Comparison of ENCODE assay signal across 8 cellular contexts in genomic region chr7:101754432-101755159, GRCh38.
DNase-seq lines count a peak whose midpoint lies in the region; ATAC-seq and TF ChIP-seq lines count a peak whose summit lies in the region.

No MANE protein-coding gene starts in this region.

- peaks cover 3% of the 10 kb centered on the region for H3K27me3 Mint-ChIP-seq in activated T-helper 17 cell treated with anti-CD3 and anti-CD28 coated beads, Interleukin-2, amount 50 U/mL, for 72 hours

- H3K36me3 Mint-ChIP-seq in activated T-helper 17 cell treated with anti-CD3 and anti-CD28 coated beads, Interleukin-2, amount 50 U/mL, for 72 hours (ENCODE audit: low read depth) = no peaks in the 10 kb centered on the region

- H3K4me1 Mint-ChIP-seq in activated T-helper 17 cell treated with anti-CD3 and anti-CD28 coated beads, Interleukin-2, amount 50 U/mL, for 72 hours = peaks cover 10% of the 10 kb centered on the region

- ATAC-seq in activated T-helper 17 cell treated with anti-CD3 and anti-CD28 coated beads, Interleukin-2, amount 50 U/mL, for 72 hours (replicated peaks) = peak; percentile 88
- peak; percentile 61 for ATAC-seq in left colon
- ATAC-seq in thoracic aorta (ENCODE audit: insufficient number of reproducible peaks, low FRiP score, low read depth) = no peak
- no peak for ATAC-seq in HG02759 (IDR thresholded peaks at IDR 0.05; ENCODE audit: unreplicated experiment)

- no peaks in the 10 kb centered on the region for H3K27me3 ChIP-seq in thoracic aorta (replicated peaks; ENCODE audit: insufficient read depth)

- intact Hi-C loops in left colon (cut with DNase I, micrococcal nuclease) = no loop called here

- DNase-seq in AG08396 (ENCODE audit: low spot score) (peak; percentile 59), HFF-Myc (ENCODE audit: extremely low read depth, low read depth) (peak; percentile 27), left colon (no peak), thoracic aorta (ENCODE audit: low spot score) (no peak), anterior cingulate cortex (lab: John Stamatoyannopoulos, UW) (no peak)
- DNase-seq in activated effector memory CD4-positive, alpha-beta T cell treated with Interleukin-2 at 50 U/mL for 16 hours = no peak

- H3K9me3 ChIP-seq in thoracic aorta = no peaks in the 10 kb centered on the region

- TF ChIP-seq CTCF in HFF-Myc (IDR thresholded peaks at IDR 0.05; ENCODE audit: low read depth, low read length, missing control alignments) (no peak), thoracic aorta (IDR thresholded peaks at IDR 0.05) (no peak)

- no peaks in the 10 kb centered on the region for H3K9me3 Mint-ChIP-seq in activated T-helper 17 cell treated with anti-CD3 and anti-CD28 coated beads, Interleukin-2, amount 50 U/mL, for 72 hours

- peak overlapping the region; percentile 69 for H3K4me3 Mint-ChIP-seq in activated T-helper 17 cell treated with anti-CD3 and anti-CD28 coated beads, Interleukin-2, amount 50 U/mL, for 72 hours

- H3K4me3 ChIP-seq in HFF-Myc (replicated peaks; ENCODE audit: low read depth, low read length) (peak overlapping the region; percentile 48), thoracic aorta (peak overlapping the region; percentile 73)

- no peak overlapping the region for H3K27ac ChIP-seq in thoracic aorta

- peaks cover 4% of the 10 kb centered on the region in 2 donors for H3K4me1 ChIP-seq in thoracic aorta (ENCODE audit: control insufficient read depth in 1 of 2, low read depth in 2 of 2)

- H3K27ac Mint-ChIP-seq in activated T-helper 17 cell treated with anti-CD3 and anti-CD28 coated beads, Interleukin-2, amount 50 U/mL, for 72 hours = peak overlapping the region; percentile 69

- H3K36me3 ChIP-seq in thoracic aorta = no peaks in the 10 kb centered on the region

Comparison
In these comparisons a context has a peak if more than half of its experiments do, and no peak if none do; other contexts are left out.
1. DNase-seq: peak in AG08396 (single experiment) and HFF-Myc (single experiment); none in left colon (0 of 2), thoracic aorta (single experiment), activated effector memory CD4-positive, alpha-beta T cell treated with Interleukin-2 at 50 U/mL for 16 hours (single experiment) and anterior cingulate cortex (0 of 58).
2. ATAC-seq: peak in activated T-helper 17 cell treated with anti-CD3 and anti-CD28 coated beads, Interleukin-2, amount 50 U/mL, for 72 hours (single experiment) and left colon (single experiment); none in thoracic aorta (single experiment) and HG02759 (single experiment).